Comparison of ENCODE assay signal across 1 cellular context in the genomic region with DNA sequence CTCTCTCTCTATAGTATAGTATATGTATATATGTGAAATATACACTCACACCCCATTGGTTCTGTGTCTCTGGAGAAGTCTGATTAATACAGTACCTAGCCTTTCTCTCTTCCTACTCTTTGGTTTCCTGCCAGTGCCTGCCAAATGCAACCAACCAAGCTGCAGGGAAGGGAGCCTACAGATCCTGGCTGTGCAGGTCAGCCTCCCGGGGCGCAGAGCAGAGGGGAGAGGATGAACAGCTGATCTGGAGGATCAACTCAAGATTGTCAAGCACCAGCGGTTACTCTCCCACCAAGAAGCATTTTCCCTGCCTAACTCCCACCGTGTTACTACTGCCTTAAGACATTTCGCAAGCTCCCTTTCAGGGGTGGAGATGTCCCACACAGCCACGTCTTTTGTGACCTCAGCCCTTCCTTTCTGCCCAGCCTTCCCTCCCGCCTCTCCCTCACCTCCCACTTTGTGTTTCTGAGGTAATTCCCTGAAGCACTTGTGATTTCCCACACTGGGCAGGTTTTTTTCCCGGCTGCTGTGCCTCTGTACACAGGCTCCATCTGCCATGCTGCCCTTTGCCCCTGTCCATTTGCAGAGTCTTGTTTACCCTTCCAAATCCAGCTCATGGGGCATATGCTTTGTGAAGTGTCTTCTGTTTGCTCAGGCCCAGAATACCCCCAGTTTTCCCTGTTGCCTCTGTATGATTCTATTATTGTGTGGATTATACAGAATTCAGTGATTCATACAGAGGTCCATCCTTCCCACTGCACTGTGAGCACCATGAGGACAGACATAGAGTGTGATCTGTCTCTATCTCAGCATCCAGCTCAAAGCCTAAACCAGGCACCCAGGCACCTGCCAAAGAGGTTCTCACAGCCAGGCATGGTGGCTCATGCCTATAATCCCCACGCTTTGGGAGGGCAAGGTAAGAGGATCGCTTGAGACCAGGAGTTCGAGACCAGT.
A peak's percentile ranks its signal among the peaks of the same experiment; 100 is the strongest.
TF ChIP-seq lines count a peak whose summit lies in the region.

No MANE protein-coding gene starts in this region.

TF ChIP-seq in HepG2, 621 proteins besides CTCF, POLR2A, EP300 and RAD21 (continued from another document and continues in another):
- TF ChIP-seq, protein P1, sequence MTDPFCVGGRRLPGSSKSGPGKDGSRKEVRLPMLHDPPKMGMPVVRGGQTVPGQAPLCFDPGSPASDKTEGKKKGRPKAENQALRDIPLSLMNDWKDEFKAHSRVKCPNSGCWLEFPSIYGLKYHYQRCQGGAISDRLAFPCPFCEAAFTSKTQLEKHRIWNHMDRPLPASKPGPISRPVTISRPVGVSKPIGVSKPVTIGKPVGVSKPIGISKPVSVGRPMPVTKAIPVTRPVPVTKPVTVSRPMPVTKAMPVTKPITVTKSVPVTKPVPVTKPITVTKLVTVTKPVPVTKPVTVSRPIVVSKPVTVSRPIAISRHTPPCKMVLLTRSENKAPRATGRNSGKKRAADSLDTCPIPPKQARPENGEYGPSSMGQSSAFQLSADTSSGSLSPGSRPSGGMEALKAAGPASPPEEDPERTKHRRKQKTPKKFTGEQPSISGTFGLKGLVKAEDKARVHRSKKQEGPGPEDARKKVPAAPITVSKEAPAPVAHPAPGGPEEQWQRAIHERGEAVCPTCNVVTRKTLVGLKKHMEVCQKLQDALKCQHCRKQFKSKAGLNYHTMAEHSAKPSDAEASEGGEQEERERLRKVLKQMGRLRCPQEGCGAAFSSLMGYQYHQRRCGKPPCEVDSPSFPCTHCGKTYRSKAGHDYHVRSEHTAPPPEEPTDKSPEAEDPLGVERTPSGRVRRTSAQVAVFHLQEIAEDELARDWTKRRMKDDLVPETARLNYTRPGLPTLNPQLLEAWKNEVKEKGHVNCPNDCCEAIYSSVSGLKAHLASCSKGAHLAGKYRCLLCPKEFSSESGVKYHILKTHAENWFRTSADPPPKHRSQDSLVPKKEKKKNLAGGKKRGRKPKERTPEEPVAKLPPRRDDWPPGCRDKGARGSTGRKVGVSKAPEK (CRISPR knock-in tag; IDR thresholded peaks at IDR 0.05; ENCODE audit: borderline replicate concordance), result peak; percentile 96; the same call in 1 of the 2 replicates
- TF ChIP-seq KMT2B (CRISPR knock-in tag; IDR thresholded peaks at IDR 0.05) (0 out of 2 replicates have a peak, but pooled peaks have one; percentile 22), ZNF670 (CRISPR knock-in tag; IDR thresholded peaks at IDR 0.05; ENCODE audit: borderline replicate concordance) (no peak), HNRNPL (IDR thresholded peaks at IDR 0.05; ENCODE audit: low read depth, low read length) (peak; percentile 74; the same call in 1 of the 2 replicates), ASH2L (IDR thresholded peaks at IDR 0.05; ENCODE audit: insufficient read length, low read depth, low read length) (peak; percentile 63), ZNF777 (CRISPR knock-in tag; IDR thresholded peaks at IDR 0.05) (no peak), ZBTB7B (CRISPR knock-in tag; IDR thresholded peaks at IDR 0.05) (peak; percentile 79; the same call in 1 of the 2 replicates), ZNF558 (CRISPR knock-in tag; IDR thresholded peaks at IDR 0.05; ENCODE audit: borderline replicate concordance) (no peak), SOX6 (IDR thresholded peaks at IDR 0.05) (no peak), SOX6 (CRISPR knock-in tag; IDR thresholded peaks at IDR 0.05) (peak; percentile 93), ZNF761 (CRISPR knock-in tag; conservative IDR thresholded peaks at IDR 0.05) (0 out of 2 replicates have a peak, but pooled peaks have one; percentile 59), ZNF343 (CRISPR knock-in tag; IDR thresholded peaks at IDR 0.05) (peak; percentile 41; the same call in 1 of the 2 replicates), ZNF781 (CRISPR knock-in tag; IDR thresholded peaks at IDR 0.05; ENCODE audit: borderline replicate concordance, not compliant biosample characterization) (peak; percentile 58), GTF3A (CRISPR knock-in tag; conservative IDR thresholded peaks at IDR 0.05) (0 out of 2 replicates have a peak, but pooled peaks have one; percentile 81), KLF6 (CRISPR knock-in tag; IDR thresholded peaks at IDR 0.05) (peak; percentile 79), MLLT10 (CRISPR knock-in tag; IDR thresholded peaks at IDR 0.05) (no peak), ZNF577 (CRISPR knock-in tag; IDR thresholded peaks at IDR 0.05; ENCODE audit: borderline replicate concordance, low read depth) (no peak), HHEX (CRISPR knock-in tag; IDR thresholded peaks at IDR 0.05) (peak; percentile 83), MTA1 (CRISPR knock-in tag; IDR thresholded peaks at IDR 0.05; ENCODE audit: borderline replicate concordance) (peak; percentile 87), ZNF619 (CRISPR knock-in tag; IDR thresholded peaks at IDR 0.05) (peak; percentile 4; the same call in 1 of the 2 replicates), GABPA (IDR thresholded peaks at IDR 0.05; ENCODE audit: low read depth, low read length) (no peak), GABPA (CRISPR knock-in tag; IDR thresholded peaks at IDR 0.05; ENCODE audit: low read depth) (0 out of 2 replicates have a peak, but pooled peaks have one; percentile 13), ZNF292 (CRISPR knock-in tag; IDR thresholded peaks at IDR 0.05; ENCODE audit: borderline replicate concordance, low read depth) (peak; percentile 99; the same call in 1 of the 2 replicates), ZNF224 (CRISPR knock-in tag; IDR thresholded peaks at IDR 0.05) (peak; percentile 19; the same call in 1 of the 2 replicates), ZEB1 (IDR thresholded peaks at IDR 0.05; ENCODE audit: insufficient replicate concordance, low read depth) (peak; percentile 57)
- TF ChIP-seq, protein P2, sequence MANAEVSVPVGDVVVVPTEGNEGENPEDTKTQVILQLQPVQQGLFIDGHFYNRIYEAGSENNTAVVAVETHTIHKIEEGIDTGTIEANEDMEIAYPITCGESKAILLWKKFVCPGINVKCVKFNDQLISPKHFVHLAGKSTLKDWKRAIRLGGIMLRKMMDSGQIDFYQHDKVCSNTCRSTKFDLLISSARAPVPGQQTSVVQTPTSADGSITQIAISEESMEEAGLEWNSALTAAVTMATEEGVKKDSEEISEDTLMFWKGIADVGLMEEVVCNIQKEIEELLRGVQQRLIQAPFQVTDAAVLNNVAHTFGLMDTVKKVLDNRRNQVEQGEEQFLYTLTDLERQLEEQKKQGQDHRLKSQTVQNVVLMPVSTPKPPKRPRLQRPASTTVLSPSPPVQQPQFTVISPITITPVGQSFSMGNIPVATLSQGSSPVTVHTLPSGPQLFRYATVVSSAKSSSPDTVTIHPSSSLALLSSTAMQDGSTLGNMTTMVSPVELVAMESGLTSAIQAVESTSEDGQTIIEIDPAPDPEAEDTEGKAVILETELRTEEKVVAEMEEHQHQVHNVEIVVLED (CRISPR knock-in tag; IDR thresholded peaks at IDR 0.05; ENCODE audit: borderline replicate concordance), result peak; percentile 16; the same call in 1 of the 2 replicates
- TF ChIP-seq, protein P3, sequence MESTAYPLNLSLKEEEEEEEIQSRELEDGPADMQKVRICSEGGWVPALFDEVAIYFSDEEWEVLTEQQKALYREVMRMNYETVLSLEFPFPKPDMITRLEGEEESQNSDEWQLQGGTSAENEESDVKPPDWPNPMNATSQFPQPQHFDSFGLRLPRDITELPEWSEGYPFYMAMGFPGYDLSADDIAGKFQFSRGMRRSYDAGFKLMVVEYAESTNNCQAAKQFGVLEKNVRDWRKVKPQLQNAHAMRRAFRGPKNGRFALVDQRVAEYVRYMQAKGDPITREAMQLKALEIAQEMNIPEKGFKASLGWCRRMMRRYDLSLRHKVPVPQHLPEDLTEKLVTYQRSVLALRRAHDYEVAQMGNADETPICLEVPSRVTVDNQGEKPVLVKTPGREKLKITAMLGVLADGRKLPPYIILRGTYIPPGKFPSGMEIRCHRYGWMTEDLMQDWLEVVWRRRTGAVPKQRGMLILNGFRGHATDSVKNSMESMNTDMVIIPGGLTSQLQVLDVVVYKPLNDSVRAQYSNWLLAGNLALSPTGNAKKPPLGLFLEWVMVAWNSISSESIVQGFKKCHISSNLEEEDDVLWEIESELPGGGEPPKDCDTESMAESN (CRISPR knock-in tag; conservative IDR thresholded peaks at IDR 0.05), result 0 out of 2 replicates have a peak, but pooled peaks have one; percentile 35
- TF ChIP-seq, protein P4, sequence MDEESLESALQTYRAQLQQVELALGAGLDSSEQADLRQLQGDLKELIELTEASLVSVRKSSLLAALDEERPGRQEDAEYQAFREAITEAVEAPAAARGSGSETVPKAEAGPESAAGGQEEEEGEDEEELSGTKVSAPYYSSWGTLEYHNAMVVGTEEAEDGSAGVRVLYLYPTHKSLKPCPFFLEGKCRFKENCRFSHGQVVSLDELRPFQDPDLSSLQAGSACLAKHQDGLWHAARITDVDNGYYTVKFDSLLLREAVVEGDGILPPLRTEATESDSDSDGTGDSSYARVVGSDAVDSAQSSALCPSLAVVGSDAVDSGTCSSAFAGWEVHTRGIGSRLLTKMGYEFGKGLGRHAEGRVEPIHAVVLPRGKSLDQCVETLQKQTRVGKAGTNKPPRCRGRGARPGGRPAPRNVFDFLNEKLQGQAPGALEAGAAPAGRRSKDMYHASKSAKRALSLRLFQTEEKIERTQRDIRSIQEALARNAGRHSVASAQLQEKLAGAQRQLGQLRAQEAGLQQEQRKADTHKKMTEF (CRISPR knock-in tag; IDR thresholded peaks at IDR 0.05), result peak; percentile 94
- TF ChIP-seq, protein P5, sequence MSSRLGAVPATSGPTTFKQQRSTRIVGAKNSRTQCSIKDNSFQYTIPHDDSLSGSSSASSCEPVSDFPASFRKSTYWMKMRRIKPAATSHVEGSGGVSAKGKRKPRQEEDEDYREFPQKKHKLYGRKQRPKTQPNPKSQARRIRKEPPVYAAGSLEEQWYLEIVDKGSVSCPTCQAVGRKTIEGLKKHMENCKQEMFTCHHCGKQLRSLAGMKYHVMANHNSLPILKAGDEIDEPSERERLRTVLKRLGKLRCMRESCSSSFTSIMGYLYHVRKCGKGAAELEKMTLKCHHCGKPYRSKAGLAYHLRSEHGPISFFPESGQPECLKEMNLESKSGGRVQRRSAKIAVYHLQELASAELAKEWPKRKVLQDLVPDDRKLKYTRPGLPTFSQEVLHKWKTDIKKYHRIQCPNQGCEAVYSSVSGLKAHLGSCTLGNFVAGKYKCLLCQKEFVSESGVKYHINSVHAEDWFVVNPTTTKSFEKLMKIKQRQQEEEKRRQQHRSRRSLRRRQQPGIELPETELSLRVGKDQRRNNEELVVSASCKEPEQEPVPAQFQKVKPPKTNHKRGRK (CRISPR knock-in tag; IDR thresholded peaks at IDR 0.05), result no peak; the same call in 1 of the 2 replicates
- TF ChIP-seq, protein P6, sequence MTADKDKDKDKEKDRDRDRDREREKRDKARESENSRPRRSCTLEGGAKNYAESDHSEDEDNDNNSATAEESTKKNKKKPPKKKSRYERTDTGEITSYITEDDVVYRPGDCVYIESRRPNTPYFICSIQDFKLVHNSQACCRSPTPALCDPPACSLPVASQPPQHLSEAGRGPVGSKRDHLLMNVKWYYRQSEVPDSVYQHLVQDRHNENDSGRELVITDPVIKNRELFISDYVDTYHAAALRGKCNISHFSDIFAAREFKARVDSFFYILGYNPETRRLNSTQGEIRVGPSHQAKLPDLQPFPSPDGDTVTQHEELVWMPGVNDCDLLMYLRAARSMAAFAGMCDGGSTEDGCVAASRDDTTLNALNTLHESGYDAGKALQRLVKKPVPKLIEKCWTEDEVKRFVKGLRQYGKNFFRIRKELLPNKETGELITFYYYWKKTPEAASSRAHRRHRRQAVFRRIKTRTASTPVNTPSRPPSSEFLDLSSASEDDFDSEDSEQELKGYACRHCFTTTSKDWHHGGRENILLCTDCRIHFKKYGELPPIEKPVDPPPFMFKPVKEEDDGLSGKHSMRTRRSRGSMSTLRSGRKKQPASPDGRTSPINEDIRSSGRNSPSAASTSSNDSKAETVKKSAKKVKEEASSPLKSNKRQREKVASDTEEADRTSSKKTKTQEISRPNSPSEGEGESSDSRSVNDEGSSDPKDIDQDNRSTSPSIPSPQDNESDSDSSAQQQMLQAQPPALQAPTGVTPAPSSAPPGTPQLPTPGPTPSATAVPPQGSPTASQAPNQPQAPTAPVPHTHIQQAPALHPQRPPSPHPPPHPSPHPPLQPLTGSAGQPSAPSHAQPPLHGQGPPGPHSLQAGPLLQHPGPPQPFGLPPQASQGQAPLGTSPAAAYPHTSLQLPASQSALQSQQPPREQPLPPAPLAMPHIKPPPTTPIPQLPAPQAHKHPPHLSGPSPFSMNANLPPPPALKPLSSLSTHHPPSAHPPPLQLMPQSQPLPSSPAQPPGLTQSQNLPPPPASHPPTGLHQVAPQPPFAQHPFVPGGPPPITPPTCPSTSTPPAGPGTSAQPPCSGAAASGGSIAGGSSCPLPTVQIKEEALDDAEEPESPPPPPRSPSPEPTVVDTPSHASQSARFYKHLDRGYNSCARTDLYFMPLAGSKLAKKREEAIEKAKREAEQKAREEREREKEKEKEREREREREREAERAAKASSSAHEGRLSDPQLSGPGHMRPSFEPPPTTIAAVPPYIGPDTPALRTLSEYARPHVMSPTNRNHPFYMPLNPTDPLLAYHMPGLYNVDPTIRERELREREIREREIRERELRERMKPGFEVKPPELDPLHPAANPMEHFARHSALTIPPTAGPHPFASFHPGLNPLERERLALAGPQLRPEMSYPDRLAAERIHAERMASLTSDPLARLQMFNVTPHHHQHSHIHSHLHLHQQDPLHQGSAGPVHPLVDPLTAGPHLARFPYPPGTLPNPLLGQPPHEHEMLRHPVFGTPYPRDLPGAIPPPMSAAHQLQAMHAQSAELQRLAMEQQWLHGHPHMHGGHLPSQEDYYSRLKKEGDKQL (CRISPR knock-in tag; IDR thresholded peaks at IDR 0.05; ENCODE audit: low read depth), result peak; percentile 89
- TF ChIP-seq, protein P7, sequence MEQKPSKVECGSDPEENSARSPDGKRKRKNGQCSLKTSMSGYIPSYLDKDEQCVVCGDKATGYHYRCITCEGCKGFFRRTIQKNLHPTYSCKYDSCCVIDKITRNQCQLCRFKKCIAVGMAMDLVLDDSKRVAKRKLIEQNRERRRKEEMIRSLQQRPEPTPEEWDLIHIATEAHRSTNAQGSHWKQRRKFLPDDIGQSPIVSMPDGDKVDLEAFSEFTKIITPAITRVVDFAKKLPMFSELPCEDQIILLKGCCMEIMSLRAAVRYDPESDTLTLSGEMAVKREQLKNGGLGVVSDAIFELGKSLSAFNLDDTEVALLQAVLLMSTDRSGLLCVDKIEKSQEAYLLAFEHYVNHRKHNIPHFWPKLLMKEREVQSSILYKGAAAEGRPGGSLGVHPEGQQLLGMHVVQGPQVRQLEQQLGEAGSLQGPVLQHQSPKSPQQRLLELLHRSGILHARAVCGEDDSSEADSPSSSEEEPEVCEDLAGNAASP (CRISPR knock-in tag; IDR thresholded peaks at IDR 0.05; ENCODE audit: borderline replicate concordance), result peak; percentile 84; the same call in 1 of the 2 replicates
- TF ChIP-seq, protein P8, sequence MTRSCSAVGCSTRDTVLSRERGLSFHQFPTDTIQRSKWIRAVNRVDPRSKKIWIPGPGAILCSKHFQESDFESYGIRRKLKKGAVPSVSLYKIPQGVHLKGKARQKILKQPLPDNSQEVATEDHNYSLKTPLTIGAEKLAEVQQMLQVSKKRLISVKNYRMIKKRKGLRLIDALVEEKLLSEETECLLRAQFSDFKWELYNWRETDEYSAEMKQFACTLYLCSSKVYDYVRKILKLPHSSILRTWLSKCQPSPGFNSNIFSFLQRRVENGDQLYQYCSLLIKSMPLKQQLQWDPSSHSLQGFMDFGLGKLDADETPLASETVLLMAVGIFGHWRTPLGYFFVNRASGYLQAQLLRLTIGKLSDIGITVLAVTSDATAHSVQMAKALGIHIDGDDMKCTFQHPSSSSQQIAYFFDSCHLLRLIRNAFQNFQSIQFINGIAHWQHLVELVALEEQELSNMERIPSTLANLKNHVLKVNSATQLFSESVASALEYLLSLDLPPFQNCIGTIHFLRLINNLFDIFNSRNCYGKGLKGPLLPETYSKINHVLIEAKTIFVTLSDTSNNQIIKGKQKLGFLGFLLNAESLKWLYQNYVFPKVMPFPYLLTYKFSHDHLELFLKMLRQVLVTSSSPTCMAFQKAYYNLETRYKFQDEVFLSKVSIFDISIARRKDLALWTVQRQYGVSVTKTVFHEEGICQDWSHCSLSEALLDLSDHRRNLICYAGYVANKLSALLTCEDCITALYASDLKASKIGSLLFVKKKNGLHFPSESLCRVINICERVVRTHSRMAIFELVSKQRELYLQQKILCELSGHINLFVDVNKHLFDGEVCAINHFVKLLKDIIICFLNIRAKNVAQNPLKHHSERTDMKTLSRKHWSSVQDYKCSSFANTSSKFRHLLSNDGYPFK (CRISPR knock-in tag; IDR thresholded peaks at IDR 0.05; ENCODE audit: borderline replicate concordance), result peak; percentile 78; the same call in 1 of the 2 replicates
